Comparison of ENCODE assay signal across 2 cellular contexts in the genomic region with DNA sequence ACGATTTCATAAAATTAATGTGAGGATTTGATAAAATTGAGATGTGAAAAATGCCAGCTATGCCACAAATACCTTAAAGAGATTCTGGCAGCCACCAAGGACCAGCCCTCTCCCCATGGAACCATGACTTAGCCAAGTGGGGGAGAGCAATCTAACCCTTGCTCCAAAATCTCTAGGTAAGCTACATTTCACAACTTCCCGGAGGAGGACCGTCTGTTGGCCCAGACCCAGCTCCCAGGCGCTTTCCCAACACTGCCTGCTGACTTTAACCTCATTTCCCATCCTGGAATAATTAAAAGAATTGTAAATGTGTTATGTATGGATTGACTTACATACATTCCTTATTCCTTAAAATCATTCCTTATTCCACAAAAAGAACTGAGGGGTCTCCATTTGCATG.
A peak's percentile ranks its signal among the peaks of the same experiment; 100 is the strongest.
TF ChIP-seq lines count a peak whose summit lies in the region.

No MANE protein-coding gene starts in this region.

TF ChIP-seq in liver, 16 proteins besides CTCF, POLR2A, EP300 and RAD21:
- TF ChIP-seq RXRA (IDR thresholded peaks at IDR 0.05) (peak; percentile 41 to 74), EGR1 (IDR thresholded peaks at IDR 0.05; ENCODE audit: low read depth in 2 of 2) (no peak), JUND (IDR thresholded peaks at IDR 0.05) (peak in 1 of 2 donors; percentile 33), HNF4G (IDR thresholded peaks at IDR 0.05) (peak; percentile 9), GABPA (IDR thresholded peaks at IDR 0.05 in 1 of 2, conservative IDR thresholded peaks at IDR 0.05 in 1 of 2) (peak in 1 of 2 donors; percentile 61), FOXA2 (IDR thresholded peaks at IDR 0.05) (no peak), HNF4A (conservative IDR thresholded peaks at IDR 0.05) (peak; percentile 62 to 73), YY1 (IDR thresholded peaks at IDR 0.05) (no peak)
- TF ChIP-seq, protein P1, sequence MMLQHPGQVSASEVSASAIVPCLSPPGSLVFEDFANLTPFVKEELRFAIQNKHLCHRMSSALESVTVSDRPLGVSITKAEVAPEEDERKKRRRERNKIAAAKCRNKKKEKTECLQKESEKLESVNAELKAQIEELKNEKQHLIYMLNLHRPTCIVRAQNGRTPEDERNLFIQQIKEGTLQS (IDR thresholded peaks at IDR 0.05) = no peak
- TF ChIP-seq, protein P2, sequence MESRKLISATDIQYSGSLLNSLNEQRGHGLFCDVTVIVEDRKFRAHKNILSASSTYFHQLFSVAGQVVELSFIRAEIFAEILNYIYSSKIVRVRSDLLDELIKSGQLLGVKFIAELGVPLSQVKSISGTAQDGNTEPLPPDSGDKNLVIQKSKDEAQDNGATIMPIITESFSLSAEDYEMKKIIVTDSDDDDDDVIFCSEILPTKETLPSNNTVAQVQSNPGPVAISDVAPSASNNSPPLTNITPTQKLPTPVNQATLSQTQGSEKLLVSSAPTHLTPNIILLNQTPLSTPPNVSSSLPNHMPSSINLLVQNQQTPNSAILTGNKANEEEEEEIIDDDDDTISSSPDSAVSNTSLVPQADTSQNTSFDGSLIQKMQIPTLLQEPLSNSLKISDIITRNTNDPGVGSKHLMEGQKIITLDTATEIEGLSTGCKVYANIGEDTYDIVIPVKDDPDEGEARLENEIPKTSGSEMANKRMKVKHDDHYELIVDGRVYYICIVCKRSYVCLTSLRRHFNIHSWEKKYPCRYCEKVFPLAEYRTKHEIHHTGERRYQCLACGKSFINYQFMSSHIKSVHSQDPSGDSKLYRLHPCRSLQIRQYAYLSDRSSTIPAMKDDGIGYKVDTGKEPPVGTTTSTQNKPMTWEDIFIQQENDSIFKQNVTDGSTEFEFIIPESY (IDR thresholded peaks at IDR 0.05) = no peak
- TF ChIP-seq, protein P3, sequence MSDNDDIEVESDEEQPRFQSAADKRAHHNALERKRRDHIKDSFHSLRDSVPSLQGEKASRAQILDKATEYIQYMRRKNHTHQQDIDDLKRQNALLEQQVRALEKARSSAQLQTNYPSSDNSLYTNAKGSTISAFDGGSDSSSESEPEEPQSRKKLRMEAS (IDR thresholded peaks at IDR 0.05) = peak; percentile 30

TF ChIP-seq in HepG2, 621 proteins besides CTCF, POLR2A, EP300 and RAD21:
- TF ChIP-seq DPF2 (CRISPR knock-in tag; IDR thresholded peaks at IDR 0.05; ENCODE audit: borderline replicate concordance, low read depth) (no peak), PHF21A (CRISPR knock-in tag; IDR thresholded peaks at IDR 0.05) (no peak)
